8 cellular contexts compared by ENCODE assay signal in genomic region chr12:89353188-89353822, GRCh38. TPM values are rescaled to one million over a fixed set of nuclear protein-coding genes. Genes with fewer than 3 reads are reported as not detected.
DNase-seq lines count a peak whose midpoint lies in the region; ATAC-seq and TF ChIP-seq lines count a peak whose summit lies in the region.

No MANE protein-coding gene starts in this region.

- H3K4me3 Mint-ChIP-seq in activated naive CD4-positive, alpha-beta T cell treated with anti-CD3 and anti-CD28 coated beads, Interleukin-2, amount 50 U/mL, for 24 hours = peak overlapping the region; percentile 96

- CTCF ChIA-PET in Panc1 (lab: Charles Lee) = interaction anchor here (0.6 to 1.2 kb wide), 2 partner anchors 10 to 77 kb away, joined by 6 to 8 read pairs; no protein-coding TSS in a partner anchor

- TF ChIP-seq CTCF in Panc1 (IDR thresholded peaks at IDR 0.05) (no peak), vagina (IDR thresholded peaks at IDR 0.05) (no peak)

- H3K9me3 ChIP-seq in Panc1 (ENCODE audit: control insufficient read depth, insufficient read depth, low read depth, low read length) = no peaks in the 10 kb centered on the region
- H3K9me3 ChIP-seq in neuron (ENCODE audit: low read length) = no peaks in the 10 kb centered on the region
- no peaks in the 10 kb centered on the region for H3K9me3 ChIP-seq in vagina

- peak; percentile 28 for ATAC-seq in HG03095 (IDR thresholded peaks at IDR 0.05; ENCODE audit: unreplicated experiment)
- peak; percentile 75 for ATAC-seq in Panc1
- ATAC-seq in GM18870 (IDR thresholded peaks at IDR 0.05; ENCODE audit: unreplicated experiment) = no peak

- TF ChIP-seq POLR2A in vagina (IDR thresholded peaks at IDR 0.05) = peak in 1 of 2 donors; percentile 12

- no peak overlapping the region for H3K27ac Mint-ChIP-seq in activated naive CD4-positive, alpha-beta T cell treated with anti-CD3 and anti-CD28 coated beads, Interleukin-2, amount 50 U/mL, for 24 hours

- no peaks in the 10 kb centered on the region for H3K9me3 Mint-ChIP-seq in activated naive CD4-positive, alpha-beta T cell treated with anti-CD3 and anti-CD28 coated beads, Interleukin-2, amount 50 U/mL, for 24 hours

- H3K36me3 ChIP-seq in Panc1 (ENCODE audit: control insufficient read depth, insufficient read depth, low read length) (peaks cover 4% of the 10 kb centered on the region; the same call in 1 of the 2 replicates), neuron (ENCODE audit: insufficient read depth, low read length) (peaks cover 8% of the 10 kb centered on the region), vagina (peaks cover 0 to 9% of the 10 kb centered on the region in 2 donors)

- in situ Hi-C loops in Panc1 (cut with HindIII; ENCODE audit: low pct_unique_long_range_greater_than_20kb, low sequenced_read_pairs) = no loop called here

- H3K4me3 ChIP-seq in Panc1 (ENCODE audit: low read depth in 2 of 2, low read length in 2 of 2) (peak overlapping the region; percentile 86 to 88), neuron (ENCODE audit: low read length) (peak overlapping the region; percentile 69), vagina (peak overlapping the region; percentile 77 to 81)

- no TSS peak for BruUV-seq in Panc1 (replicated peaks; lab: Mats Ljungman, UMichigan)

- H2AFZ ChIP-seq in neuron (ENCODE audit: low read depth, low read length) = peak overlapping the region; percentile 75

- H3K27ac ChIP-seq in Panc1 (ENCODE audit: low read length) (peak overlapping the region; percentile 86), vagina (peak overlapping the region; percentile 93)

- H3K4me1 ChIP-seq in Panc1 (ENCODE audit: control insufficient read depth, insufficient read depth, low read length) (peaks cover 22% of the 10 kb centered on the region), neuron (ENCODE audit: insufficient read depth, low read length) (peaks cover 55% of the 10 kb centered on the region), vagina (peaks cover 31% of the 10 kb centered on the region)

- DNase-seq in EL (peak; percentile 74), Panc1 (ENCODE audit: low read depth, low spot score) (no peak), glomerular visceral epithelial cell (ENCODE audit: extremely low spot score) (peak; percentile 90), vagina (ENCODE audit: extremely low spot score in 2 of 2) (no peak)

- H3K27me3 ChIP-seq in Panc1 (ENCODE audit: control insufficient read depth, insufficient read depth, low read length) = no peaks in the 10 kb centered on the region
- H3K27me3 ChIP-seq in neuron (ENCODE audit: insufficient read depth, low read length) = no peaks in the 10 kb centered on the region
- H3K27me3 ChIP-seq in vagina = no peaks in the 10 kb centered on the region

- H3K4me1 Mint-ChIP-seq in activated naive CD4-positive, alpha-beta T cell treated with anti-CD3 and anti-CD28 coated beads, Interleukin-2, amount 50 U/mL, for 24 hours = peaks cover 48% of the 10 kb centered on the region

- peaks cover under 1% of the 10 kb centered on the region for H3K36me3 Mint-ChIP-seq in activated naive CD4-positive, alpha-beta T cell treated with anti-CD3 and anti-CD28 coated beads, Interleukin-2, amount 50 U/mL, for 24 hours

- POLR2A ChIA-PET in Panc1 (lab: Charles Lee) = no interaction called here

- intact Hi-C loops in Panc1 (cut with micrococcal nuclease; ENCODE audit: unreplicated experiment) = loop anchor here (2.0 to 10.0 kb wide), 4 partner anchors 109 to 336 kb away; partner anchors contain the start of gene GALNT4
- intact Hi-C loops in vagina (cut with DNase I) = loop anchor here (2.0 kb wide), 1 partner anchor 99 kb away; no protein-coding TSS in a partner anchor

- H3K27me3 Mint-ChIP-seq in activated naive CD4-positive, alpha-beta T cell treated with anti-CD3 and anti-CD28 coated beads, Interleukin-2, amount 50 U/mL, for 24 hours = no peaks in the 10 kb centered on the region

RNA-seq across cellular contexts. Expression of gene DUSP6, which starts 1.0 kb away (rescaled TPM):
- total RNA-seq in Panc1 (2021; ENCODE audit: unreplicated experiment) (20.3 TPM), vagina (51.1 TPM)
- polyA plus RNA-seq in Panc1 (2012; ENCODE audit: insufficient read length) = 21.9 TPM

Comparison
In these comparisons a context has a peak if more than half of its experiments do, and no peak if none do; other contexts are left out.
1. DNase-seq: peak in EL (single experiment) and glomerular visceral epithelial cell (single experiment); none in Panc1 (single experiment) and vagina (0 of 2).
2. Peak in every context shown above with its lines, with median percentiles within 50 percentile points of each other: H3K4me3 ChIP-seq.